8 cellular contexts compared by ENCODE assay signal in the genomic region with DNA sequence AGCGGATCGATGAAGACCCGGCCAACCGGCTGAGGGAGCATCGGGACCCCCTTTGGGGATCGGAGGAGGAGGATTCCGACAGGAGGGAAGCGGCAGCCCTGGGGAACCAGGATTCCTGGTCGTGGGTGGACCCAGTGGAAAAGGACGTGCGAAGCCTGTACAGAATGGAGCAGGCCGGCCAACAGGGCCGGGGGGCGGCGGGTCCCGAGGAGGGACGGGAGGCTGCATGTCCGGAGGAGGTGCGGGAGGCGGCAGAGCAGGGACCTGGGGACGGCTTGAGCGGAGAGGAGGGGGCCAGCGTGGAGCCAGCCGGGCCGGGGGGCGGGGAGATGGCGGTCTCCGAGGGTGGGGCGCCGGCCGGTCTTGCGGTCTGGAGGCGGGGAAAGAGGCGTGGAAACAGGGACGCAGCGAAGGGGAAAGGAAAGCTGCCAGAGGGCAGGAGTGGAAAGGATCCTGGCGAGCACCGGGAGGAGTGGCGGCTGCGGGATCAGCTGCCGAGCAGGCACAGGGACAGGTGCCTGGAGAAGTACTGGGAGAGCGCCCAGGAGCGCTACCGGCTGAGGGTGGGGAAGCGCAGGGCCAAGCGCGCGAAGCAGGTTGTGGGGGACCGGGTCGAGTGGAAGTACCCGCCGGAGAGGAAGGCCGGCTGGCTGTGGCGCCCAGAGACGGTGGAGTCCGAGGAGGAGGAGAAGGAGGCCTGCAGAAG. TPM values are rescaled to one million over a fixed set of nuclear protein-coding genes. Genes with fewer than 3 reads are reported as not detected.
DNase-seq lines count a peak whose midpoint lies in the region; ATAC-seq, FAIRE-seq and TF ChIP-seq lines count a peak whose summit lies in the region.

A gene with protein sequence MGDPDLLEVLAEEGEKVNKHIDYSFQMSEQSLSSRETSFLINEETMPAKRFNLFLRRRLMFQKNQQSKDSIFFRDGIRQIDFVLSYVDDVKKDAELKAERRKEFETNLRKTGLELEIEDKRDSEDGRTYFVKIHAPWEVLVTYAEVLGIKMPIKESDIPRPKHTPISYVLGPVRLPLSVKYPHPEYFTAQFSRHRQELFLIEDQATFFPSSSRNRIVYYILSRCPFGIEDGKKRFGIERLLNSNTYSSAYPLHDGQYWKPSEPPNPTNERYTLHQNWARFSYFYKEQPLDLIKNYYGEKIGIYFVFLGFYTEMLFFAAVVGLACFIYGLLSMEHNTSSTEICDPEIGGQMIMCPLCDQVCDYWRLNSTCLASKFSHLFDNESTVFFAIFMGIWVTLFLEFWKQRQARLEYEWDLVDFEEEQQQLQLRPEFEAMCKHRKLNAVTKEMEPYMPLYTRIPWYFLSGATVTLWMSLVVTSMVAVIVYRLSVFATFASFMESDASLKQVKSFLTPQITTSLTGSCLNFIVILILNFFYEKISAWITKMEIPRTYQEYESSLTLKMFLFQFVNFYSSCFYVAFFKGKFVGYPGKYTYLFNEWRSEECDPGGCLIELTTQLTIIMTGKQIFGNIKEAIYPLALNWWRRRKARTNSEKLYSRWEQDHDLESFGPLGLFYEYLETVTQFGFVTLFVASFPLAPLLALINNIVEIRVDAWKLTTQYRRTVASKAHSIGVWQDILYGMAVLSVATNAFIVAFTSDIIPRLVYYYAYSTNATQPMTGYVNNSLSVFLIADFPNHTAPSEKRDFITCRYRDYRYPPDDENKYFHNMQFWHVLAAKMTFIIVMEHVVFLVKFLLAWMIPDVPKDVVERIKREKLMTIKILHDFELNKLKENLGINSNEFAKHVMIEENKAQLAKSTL (plus strand): TSS at position 444 of the 706 bp plus-strand sequence. CDS start 408 bp downstream, outside the sequence.

- peaks cover 15% of the 10 kb centered on the region for H3K27me3 ChIP-seq in bronchial epithelial cell (ENCODE audit: control insufficient read depth, insufficient read depth, low read length)

- H3K4me3 ChIP-seq in bronchial epithelial cell (ENCODE audit: low read depth, low read length) (peak within 1 kb of the TSS; percentile 30), skeletal muscle cell (ENCODE audit: low read depth, low read length) (peak within 1 kb of the TSS; percentile 26)

- H3K27ac Mint-ChIP-seq in T-helper 2 cell treated with Interferon-gamma antibody and Interleukin-4, amounts not matched to agents 5 μg/mL and 100 μg/mL, for 36 hours: no peak within 1 kb of the TSS

- ATAC-seq in HG02678 (IDR thresholded peaks at IDR 0.05; ENCODE audit: unreplicated experiment): peak; percentile 49

- H3K27me3 Mint-ChIP-seq in T-helper 2 cell treated with Interferon-gamma antibody and Interleukin-4, amounts not matched to agents 5 μg/mL and 100 μg/mL, for 36 hours (ENCODE audit: low read depth): peaks cover 35% of the 10 kb centered on the region

- H3K36me3 ChIP-seq in bronchial epithelial cell (ENCODE audit: control insufficient read depth, insufficient read depth, low read length): no peaks in the 10 kb centered on the region

- H3K36me3 Mint-ChIP-seq in T-helper 2 cell treated with Interferon-gamma antibody and Interleukin-4, amounts not matched to agents 5 μg/mL and 100 μg/mL, for 36 hours (ENCODE audit: low read depth): no peaks in the 10 kb centered on the region

- FAIRE-seq in bronchial epithelial cell (lab: Jason Lieb, UNC): no peak

- peaks cover 2% of the 10 kb centered on the region for H3K4me1 Mint-ChIP-seq in T-helper 2 cell treated with Interferon-gamma antibody and Interleukin-4, amounts not matched to agents 5 μg/mL and 100 μg/mL, for 36 hours (ENCODE audit: low read depth)

- no peak for TF ChIP-seq CTCF in bronchial epithelial cell (IDR thresholded peaks at IDR 0.05; ENCODE audit: insufficient read depth, low read length, severe bottlenecking)

- peak within 1 kb of the TSS; percentile 54 for H3K4me3 Mint-ChIP-seq in T-helper 2 cell treated with Interferon-gamma antibody and Interleukin-4, amounts not matched to agents 5 μg/mL and 100 μg/mL, for 36 hours

- no peaks in the 10 kb centered on the region for H3K9me3 Mint-ChIP-seq in T-helper 2 cell treated with Interferon-gamma antibody and Interleukin-4, amounts not matched to agents 5 μg/mL and 100 μg/mL, for 36 hours

- no peak for DNase-seq in T-helper 2 cell treated with Interferon-gamma antibody and Interleukin-4, amounts not matched to agents 5 μg/mL and 100 μg/mL, for 36 hours (ENCODE audit: low spot score)
- DNase-seq in T-helper 2 cell: no peak
- DNase-seq in NCI-H345 treated with DMSO at 0.1 percent for 48 hours (lab: John Stamatoyannopoulos, UW; ENCODE audit: unreplicated experiment): peak; percentile 56
- peak; percentile 2 for DNase-seq in bronchial epithelial cell (ENCODE audit: low read depth)
- peak; percentile 90 for DNase-seq in islet precursor cell
- no peak for DNase-seq in skeletal muscle cell (ENCODE audit: low read depth)
- no peak for DNase-seq in GDM1 (lab: John Stamatoyannopoulos, UW)

RNA-seq across cellular contexts. Expression of the gene that starts here (rescaled TPM):
- total RNA-seq in bronchial epithelial cell: 0.13 and 0.26 TPM in 2 replicates

Comparison
In these comparisons a context has a peak if more than half of its experiments do, and no peak if none do; other contexts are left out.
1. Peak in DNase-seq and H3K4me3 ChIP-seq in bronchial epithelial cell; RNA of the gene not detected or under 1 TPM.
2. DNase-seq: peak in NCI-H345 treated with DMSO at 0.1 percent for 48 hours (single experiment) and islet precursor cell (single experiment); none in T-helper 2 cell treated with Interferon-gamma antibody and Interleukin-4, amounts not matched to agents 5 μg/mL and 100 μg/mL, for 36 hours (single experiment), T-helper 2 cell (0 of 5), skeletal muscle cell (single experiment) and GDM1 (single experiment).